In the genomic region with DNA sequence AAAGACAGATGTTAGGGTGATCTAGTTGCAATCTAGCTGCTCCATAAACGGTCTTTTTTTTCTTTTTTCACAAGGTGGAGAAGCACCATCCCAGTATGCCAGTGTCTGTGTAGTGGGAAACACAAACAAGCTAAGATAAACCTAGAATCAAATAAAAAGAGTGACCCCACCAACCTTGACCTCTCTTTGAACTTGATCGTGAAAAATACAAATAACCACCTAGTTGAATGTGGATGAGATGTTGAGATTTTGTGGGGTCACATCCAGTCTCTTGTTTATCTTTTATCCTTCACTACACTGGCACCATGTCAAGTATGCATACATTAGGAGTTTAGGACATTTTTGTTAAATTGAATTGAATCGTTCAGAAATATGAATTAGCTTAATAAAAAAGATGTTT, we compare ENCODE assay signal across 21 cellular contexts.
"Had no signal": no experiment of that assay in that cellular context is flagged by ENCODE, and none has a peak within 500 bp of the region (broad histone marks: within the 10 kb centered on the region; RNA-seq: fewer than 3 reads in every experiment).

No MANE protein-coding gene starts in this region.

- ATAC-seq: K562 had no signal

- FAIRE-seq: K562, RCC 7860 had no signal

- H3K4me3 ChIP-seq: K562 had no signal

- H3K27ac ChIP-seq: KMS-11 had no signal

- DNase-seq: Kasumi-1, MM.1S, NCI-H1048, NCI-H1105, NCI-H1417, NCI-H1436 treated with DMSO at 0.1 percent for 48 hours, NCI-H1694, NCI-H187 treated with DMSO at 0.1 percent for 48 hours, NCI-H2029 treated with DMSO at 0.1 percent for 48 hours, NCI-H226, NCI-H446, NCI-H510A, NCI-H524 treated with DMSO at 0.1 percent for 48 hours, NCI-H69, NCI-H774, RPMI8226, SHP77, SW 1271 had no signal

- H3K9ac ChIP-seq: KMS-11 had no signal
